Comparison of ENCODE assay signal across 8 cellular contexts in genomic region chr15:65212097-65212496, GRCh38. TPM values are rescaled to one million over a fixed set of nuclear protein-coding genes. Genes with fewer than 3 reads are reported as not detected.
DNase-seq lines count a peak whose midpoint lies in the region; ATAC-seq and TF ChIP-seq lines count a peak whose summit lies in the region.

No MANE protein-coding gene starts in this region.

- H3K4me3 ChIP-seq in fibroblast of the aortic adventitia (ENCODE audit: low read depth, low read length) (no peak overlapping the region), thyroid gland (replicated peaks in 1 of 3) (no peak overlapping the region)

- H3K27me3 Mint-ChIP-seq in WTC11 (ENCODE audit: low read depth): no peaks in the 10 kb centered on the region

- no peak overlapping the region for H3K27ac Mint-ChIP-seq in WTC11

- no peaks in the 10 kb centered on the region; the same call in 1 of the 2 replicates for H3K4me1 Mint-ChIP-seq in WTC11

- TF ChIP-seq POLR2A in thyroid gland (IDR thresholded peaks at IDR 0.05): no peak

- no peaks in the 10 kb centered on the region for H3K9me3 Mint-ChIP-seq in WTC11

- peak overlapping the region in 1 of 3 donors; percentile 3 for H3K27ac ChIP-seq in thyroid gland

- ATAC-seq in WTC11: peak; percentile 91
- no peak for ATAC-seq in GM18511 (IDR thresholded peaks at IDR 0.05; ENCODE audit: unreplicated experiment)
- no peak for ATAC-seq in Right ventricle myocardium superior (ENCODE audit: poor library complexity)

- intact Hi-C loops in thyroid gland (cut with DNase I): no loop called here
- intact Hi-C loops in Right ventricle myocardium superior (cut with DNase I): no loop called here

- H3K9me3 ChIP-seq in thyroid gland: no peaks in the 10 kb centered on the region

- TF ChIP-seq CTCF in WTC11 (IDR thresholded peaks at IDR 0.05): peak; percentile 83
- peak; percentile 38 for TF ChIP-seq CTCF in fibroblast of the aortic adventitia (IDR thresholded peaks at IDR 0.05; ENCODE audit: insufficient read depth, low read length)
- TF ChIP-seq CTCF in thyroid gland (IDR thresholded peaks at IDR 0.05): peak in 1 of 6 experiments; percentile 27

- no peaks in the 10 kb centered on the region for H3K36me3 ChIP-seq in thyroid gland

- peak; percentile 38 for DNase-seq in activated naive CD4-positive, alpha-beta T cell treated with Interleukin-2 at 50 U/mL for 16 hours
- DNase-seq in activated naive CD4-positive, alpha-beta T cell (lab: John Stamatoyannopoulos, UW): no peak
- DNase-seq in WTC11 (ENCODE audit: low spot score) (peak; percentile 69), fibroblast of the aortic adventitia (ENCODE audit: low read depth) (no peak), thyroid gland (no peak), Right ventricle myocardium superior (no peak)
- DNase-seq in stimulated activated CD4-positive, alpha-beta T cell treated with anti-CD3 and anti-CD28 coated beads, TNF-alpha, amount 100 ng/mL, for 24 hours (ENCODE audit: low read depth in 3 of 3): peak in 2 of 3 experiments; percentile 10 to 46

- CTCF ChIA-PET in WTC11 (lab: Charles Lee): interaction anchor here (0.5 to 3.3 kb wide), 25 partner anchors 9 to 297 kb away, joined by 3 to 33 read pairs (median 4); partner anchors contain the start of genes CLPX and PARP16

- POLR2A ChIA-PET in WTC11 (lab: Charles Lee): interaction anchor here (0.7 kb wide), 1 partner anchor 9 kb away, joined by 4 read pairs; no protein-coding TSS in a partner anchor

- H3K36me3 Mint-ChIP-seq in WTC11: no peaks in the 10 kb centered on the region

- H3K4me3 Mint-ChIP-seq in WTC11: no peak overlapping the region

- 82 to 84% methylated on average over 5 of the region's 5 CpGs for WGBS in thyroid gland, 2 donors

- no peaks in the 10 kb centered on the region for H3K27me3 ChIP-seq in thyroid gland

- H3K4me1 ChIP-seq in thyroid gland: peaks cover 26 to 39% of the 10 kb centered on the region in 2 donors

TF ChIP-seq in WTC11, 78 proteins besides CTCF, POLR2A, EP300 and RAD21:
- TF ChIP-seq, protein P1, sequence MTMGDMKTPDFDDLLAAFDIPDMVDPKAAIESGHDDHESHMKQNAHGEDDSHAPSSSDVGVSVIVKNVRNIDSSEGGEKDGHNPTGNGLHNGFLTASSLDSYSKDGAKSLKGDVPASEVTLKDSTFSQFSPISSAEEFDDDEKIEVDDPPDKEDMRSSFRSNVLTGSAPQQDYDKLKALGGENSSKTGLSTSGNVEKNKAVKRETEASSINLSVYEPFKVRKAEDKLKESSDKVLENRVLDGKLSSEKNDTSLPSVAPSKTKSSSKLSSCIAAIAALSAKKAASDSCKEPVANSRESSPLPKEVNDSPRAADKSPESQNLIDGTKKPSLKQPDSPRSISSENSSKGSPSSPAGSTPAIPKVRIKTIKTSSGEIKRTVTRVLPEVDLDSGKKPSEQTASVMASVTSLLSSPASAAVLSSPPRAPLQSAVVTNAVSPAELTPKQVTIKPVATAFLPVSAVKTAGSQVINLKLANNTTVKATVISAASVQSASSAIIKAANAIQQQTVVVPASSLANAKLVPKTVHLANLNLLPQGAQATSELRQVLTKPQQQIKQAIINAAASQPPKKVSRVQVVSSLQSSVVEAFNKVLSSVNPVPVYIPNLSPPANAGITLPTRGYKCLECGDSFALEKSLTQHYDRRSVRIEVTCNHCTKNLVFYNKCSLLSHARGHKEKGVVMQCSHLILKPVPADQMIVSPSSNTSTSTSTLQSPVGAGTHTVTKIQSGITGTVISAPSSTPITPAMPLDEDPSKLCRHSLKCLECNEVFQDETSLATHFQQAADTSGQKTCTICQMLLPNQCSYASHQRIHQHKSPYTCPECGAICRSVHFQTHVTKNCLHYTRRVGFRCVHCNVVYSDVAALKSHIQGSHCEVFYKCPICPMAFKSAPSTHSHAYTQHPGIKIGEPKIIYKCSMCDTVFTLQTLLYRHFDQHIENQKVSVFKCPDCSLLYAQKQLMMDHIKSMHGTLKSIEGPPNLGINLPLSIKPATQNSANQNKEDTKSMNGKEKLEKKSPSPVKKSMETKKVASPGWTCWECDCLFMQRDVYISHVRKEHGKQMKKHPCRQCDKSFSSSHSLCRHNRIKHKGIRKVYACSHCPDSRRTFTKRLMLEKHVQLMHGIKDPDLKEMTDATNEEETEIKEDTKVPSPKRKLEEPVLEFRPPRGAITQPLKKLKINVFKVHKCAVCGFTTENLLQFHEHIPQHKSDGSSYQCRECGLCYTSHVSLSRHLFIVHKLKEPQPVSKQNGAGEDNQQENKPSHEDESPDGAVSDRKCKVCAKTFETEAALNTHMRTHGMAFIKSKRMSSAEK (CRISPR knock-in tag; IDR thresholded peaks at IDR 0.05; ENCODE audit: borderline replicate concordance): no peak
- TF ChIP-seq MAX (CRISPR knock-in tag; IDR thresholded peaks at IDR 0.05): peak; percentile 58; the same call in 1 of the 2 replicates

RNA-seq across cellular contexts. Expression of gene CILP, which starts 0.8 kb away (rescaled TPM):
- total RNA-seq in WTC11 (2021) (not detected in 3 replicates), fibroblast of the aortic adventitia (ENCODE audit: low replicate concordance) (under 0.01 and 0.16 TPM in 2 replicates), thyroid gland (10 to 100 TPM in 1 of 4 donors, 1 to 10 TPM in 3; 2.1 to 17.6 (median 5.0) TPM), Right ventricle myocardium superior (3.5 TPM)

RNA-seq across cellular contexts. Expression of gene CLPX, which starts 27.0 kb away (rescaled TPM):
- total RNA-seq in WTC11 (2021): 57.9 to 68.7 TPM (median 61.5 TPM) in 3 replicates
- 40.4 and 43.8 TPM in 2 replicates for total RNA-seq in fibroblast of the aortic adventitia (ENCODE audit: low replicate concordance)
- total RNA-seq in thyroid gland: 10 to 100 TPM; 37.9 to 57.5 (median 46.4) TPM
- total RNA-seq in Right ventricle myocardium superior: 51.5 TPM

Comparison
In these comparisons a context has a peak if more than half of its experiments do, and no peak if none do; other contexts are left out.
1. DNase-seq: peak in activated naive CD4-positive, alpha-beta T cell treated with Interleukin-2 at 50 U/mL for 16 hours (single experiment), WTC11 (single experiment) and stimulated activated CD4-positive, alpha-beta T cell treated with anti-CD3 and anti-CD28 coated beads, TNF-alpha, amount 100 ng/mL, for 24 hours (2 of 3); none in activated naive CD4-positive, alpha-beta T cell (0 of 4), fibroblast of the aortic adventitia (single experiment), thyroid gland (0 of 2) and Right ventricle myocardium superior (single experiment).